Comparison of ENCODE assay signal across 25 cellular contexts in the genomic region with DNA sequence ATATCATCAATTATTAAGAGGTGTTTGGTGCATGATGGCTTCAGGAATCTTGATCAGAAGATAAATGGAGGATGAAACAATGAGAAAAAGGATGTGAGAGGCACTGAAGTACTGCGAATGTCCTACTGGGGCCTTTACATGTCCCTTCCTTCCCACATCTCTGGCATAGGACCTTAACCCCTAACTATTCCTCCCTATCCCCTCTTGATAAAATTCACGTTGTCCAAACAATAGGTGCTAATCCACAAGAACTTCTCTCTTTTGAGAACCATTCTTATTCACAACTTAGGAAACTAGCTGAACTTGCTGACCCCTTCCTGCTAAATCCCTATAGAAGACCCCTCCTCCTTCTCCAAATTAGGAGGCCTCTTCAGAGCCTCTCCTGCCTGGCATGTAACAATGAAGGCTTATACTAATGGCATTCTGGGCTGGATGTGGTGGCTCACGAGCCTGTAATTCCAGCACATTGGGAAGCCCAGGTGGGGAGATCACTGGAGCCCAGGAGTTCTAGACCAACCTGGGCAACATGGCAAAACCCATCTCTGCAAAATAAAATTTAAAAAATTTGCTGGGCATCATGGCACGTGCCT.
DNase-seq lines count a peak whose midpoint lies in the region; ATAC-seq, FAIRE-seq and TF ChIP-seq lines count a peak whose summit lies in the region.
"Had no signal": no experiment of that assay in that cellular context is flagged by ENCODE, and none has a peak within 500 bp of the region (broad histone marks: within the 10 kb centered on the region; RNA-seq: fewer than 3 reads in every experiment).

No MANE protein-coding gene starts in this region.

- H3K9me3 Mint-ChIP-seq in endodermal cell (no peaks in the 10 kb centered on the region), neural progenitor cell (peaks cover 2% of the 10 kb centered on the region)
- H3K9me3 Mint-ChIP-seq: CD4-positive, alpha-beta T cell; CD8-positive, alpha-beta memory T cell had no signal

- no peak overlapping the region for H3K4me3 ChIP-seq in NT2/D1 (ENCODE audit: insufficient read length, low read depth)
- H3K4me3 ChIP-seq in endodermal cell (ENCODE audit: low read length), result peak overlapping the region; percentile 26
- H3K4me3 ChIP-seq in neural progenitor cell, result no peak overlapping the region
- H3K4me3 ChIP-seq in PC-3 (ENCODE audit: low read length), result no peak overlapping the region
- H3K4me3 ChIP-seq: A549; BLaER1 treated with 17β-estradiol and CSF1 and Interleukin-3, amounts not matched to agents 10 nM and 100 nM had no signal

- H4K20me1 ChIP-seq in neural progenitor cell (ENCODE audit: low read depth), result no peaks in the 10 kb centered on the region
- no peaks in the 10 kb centered on the region for H4K20me1 ChIP-seq in PC-3 (ENCODE audit: low read length)
- H4K20me1 ChIP-seq: BLaER1 treated with 17β-estradiol and CSF1 and Interleukin-3, amounts not matched to agents 10 nM and 100 nM had no signal

- H3K4me1 Mint-ChIP-seq in endodermal cell (peaks cover 32% of the 10 kb centered on the region), neural progenitor cell (peaks cover 13% of the 10 kb centered on the region)
- H3K4me1 Mint-ChIP-seq: CD14-positive monocyte; CD8-positive, alpha-beta memory T cell had no signal

- H2AFZ ChIP-seq in neural progenitor cell (replicated peaks) (no peak overlapping the region), PC-3 (ENCODE audit: low read length) (no peak overlapping the region)

- peaks cover 25% of the 10 kb centered on the region for H3F3A ChIP-seq in neural progenitor cell (ENCODE audit: low read depth)
- no peaks in the 10 kb centered on the region for H3F3A ChIP-seq in PC-3 (ENCODE audit: low read length, unreplicated experiment)

- ATAC-seq in PC-3 (no peak), HG03159 (IDR thresholded peaks at IDR 0.05; ENCODE audit: unreplicated experiment) (no peak)
- ATAC-seq: A549, HCT116 had no signal

- H3K9ac ChIP-seq in NT2/D1 (ENCODE audit: insufficient read length, low read depth) (no peak overlapping the region), endodermal cell (ENCODE audit: extremely low read depth, low read length, poor library complexity, severe bottlenecking) (no peak overlapping the region), neural progenitor cell (no peak overlapping the region), PC-3 (ENCODE audit: low read length) (no peak overlapping the region)
- H3K9ac ChIP-seq: BLaER1 treated with 17β-estradiol and CSF1 and Interleukin-3, amounts not matched to agents 10 nM and 100 nM had no signal

- H3K4me2 ChIP-seq in neural progenitor cell, result no peak overlapping the region
- no peak overlapping the region for H3K4me2 ChIP-seq in PC-3 (ENCODE audit: low read length)
- H3K4me2 ChIP-seq: A549; BLaER1 treated with 17β-estradiol and CSF1 and Interleukin-3, amounts not matched to agents 10 nM and 100 nM had no signal

- intact Hi-C loops in PC-3 (cut with micrococcal nuclease), result no loop called here

- FAIRE-seq in frontal cortex (lab: Jason Lieb, UNC), result no peak
- FAIRE-seq: A549, D721Med, GM18507 had no signal

- DNase-seq in NT2/D1 (ENCODE audit: low read depth, low spot score) (peak; percentile 32), endodermal cell (peak; percentile 53), iPS-NIHi11 (ENCODE audit: low spot score) (peak; percentile 7), neural progenitor cell (ENCODE audit: low spot score) (peak; percentile 31), frontal cortex (ENCODE audit: low spot score in 2 of 2) (no peak), GM03348 (ENCODE audit: low spot score) (no peak), PC-3 (no peak)
- DNase-seq: 8988T; ACHN; AML-193; BE2C; CD4-positive, alpha-beta T cell; CD8-positive, alpha-beta memory T cell; DMS 273 treated with DMSO at 0.1 percent for 48 hours; DMS53; DMS79 treated with DMSO at 0.1 percent for 48 hours; GF-D8; H9 had no signal

- H3K36me3 Mint-ChIP-seq in endodermal cell (ENCODE audit: low read depth) (peaks cover 5% of the 10 kb centered on the region), neural progenitor cell (no peaks in the 10 kb centered on the region)
- H3K36me3 Mint-ChIP-seq: CD14-positive monocyte; CD8-positive, alpha-beta memory T cell had no signal

- CTCF ChIA-PET in PC-3 (lab: Charles Lee), result no interaction called here

- no peak overlapping the region for H3K27ac ChIP-seq in endodermal cell (ENCODE audit: low read depth, low read length)
- no peak overlapping the region for H3K27ac ChIP-seq in neural progenitor cell
- H3K27ac ChIP-seq in PC-3 (ENCODE audit: low read length), result no peak overlapping the region
- H3K27ac ChIP-seq: A549; BLaER1 treated with 17β-estradiol and CSF1 and Interleukin-3, amounts not matched to agents 10 nM and 100 nM had no signal

- TF ChIP-seq CTCF in endodermal cell (conservative IDR thresholded peaks at IDR 0.05) (no peak), neural progenitor cell (IDR thresholded peaks at IDR 0.05) (no peak), PC-3 (conservative IDR thresholded peaks at IDR 0.05; ENCODE audit: low read depth, low read length) (no peak)

- BruUV-seq in PC-3 (replicated peaks; lab: Mats Ljungman, UMichigan), result no TSS peak

- H3K4me3 Mint-ChIP-seq in endodermal cell, result no peak overlapping the region
- no peak overlapping the region for H3K4me3 Mint-ChIP-seq in neural progenitor cell
- H3K4me3 Mint-ChIP-seq: CD14-positive monocyte; CD4-positive, alpha-beta T cell; CD8-positive, alpha-beta memory T cell; H9 had no signal

- H3K27ac Mint-ChIP-seq in endodermal cell (peak overlapping the region; percentile 41), neural progenitor cell (no peak overlapping the region)
- H3K27ac Mint-ChIP-seq: CD14-positive monocyte; CD4-positive, alpha-beta T cell; CD8-positive, alpha-beta memory T cell; H9 had no signal

- H3K36me3 ChIP-seq in NT2/D1 (ENCODE audit: insufficient read depth, insufficient read length, low read length) (no peaks in the 10 kb centered on the region), endodermal cell (ENCODE audit: control insufficient read depth, insufficient read depth, low read length) (no peaks in the 10 kb centered on the region), neural progenitor cell (no peaks in the 10 kb centered on the region), PC-3 (ENCODE audit: low read depth, low read length) (no peaks in the 10 kb centered on the region)
- H3K36me3 ChIP-seq: BE2C; BLaER1 treated with 17β-estradiol and CSF1 and Interleukin-3, amounts not matched to agents 10 nM and 100 nM had no signal

- no peaks in the 10 kb centered on the region for H3K9me2 ChIP-seq in PC-3 (replicated peaks; ENCODE audit: low read length)

- H3K4me1 ChIP-seq in NT2/D1 (ENCODE audit: insufficient read depth, insufficient read length) (no peaks in the 10 kb centered on the region), endodermal cell (ENCODE audit: control insufficient read depth, insufficient read depth, low read length) (peaks cover 23% of the 10 kb centered on the region), neural progenitor cell (peaks cover 31% of the 10 kb centered on the region), PC-3 (ENCODE audit: insufficient read depth, low read length) (no peaks in the 10 kb centered on the region)
- H3K4me1 ChIP-seq: A549; BE2C; BLaER1 treated with 17β-estradiol and CSF1 and Interleukin-3, amounts not matched to agents 10 nM and 100 nM had no signal

- POLR2A ChIA-PET in PC-3 (lab: Charles Lee; ENCODE audit: unreplicated experiment), result no interaction called here

- H3K27me3 Mint-ChIP-seq in endodermal cell (ENCODE audit: insufficient read depth) (peaks cover 19% of the 10 kb centered on the region), neural progenitor cell (ENCODE audit: insufficient read depth, low read depth) (peaks cover 2% of the 10 kb centered on the region)
- H3K27me3 Mint-ChIP-seq: CD4-positive, alpha-beta T cell had no signal

- no peaks in the 10 kb centered on the region for H3K9me3 ChIP-seq in NT2/D1 (ENCODE audit: insufficient read depth, low read length)
- H3K9me3 ChIP-seq in endodermal cell (ENCODE audit: control insufficient read depth, low read length), result peaks cover 17% of the 10 kb centered on the region
- H3K9me3 ChIP-seq in neural progenitor cell (ENCODE audit: low read depth), result no peaks in the 10 kb centered on the region
- H3K9me3 ChIP-seq in PC-3 (ENCODE audit: low read length), result no peaks in the 10 kb centered on the region
- H3K9me3 ChIP-seq: A549; BE2C; BLaER1 treated with 17β-estradiol and CSF1 and Interleukin-3, amounts not matched to agents 10 nM and 100 nM had no signal

- 44 to 66% methylated on average over 3 to 4 of the region's 4 CpGs for WGBS in endodermal cell (ENCODE audit: insufficient coverage in 1 of 2, insufficient read length in 1 of 2), 2 experiments

- H3K27me3 ChIP-seq in NT2/D1 (ENCODE audit: insufficient read depth, insufficient read length) (peaks cover 4% of the 10 kb centered on the region), endodermal cell (ENCODE audit: control insufficient read depth, insufficient read depth, low read length, poor library complexity, severe bottlenecking) (no peaks in the 10 kb centered on the region), neural progenitor cell (peaks cover 3% of the 10 kb centered on the region), PC-3 (ENCODE audit: low read length) (no peaks in the 10 kb centered on the region)
- H3K27me3 ChIP-seq: BE2C; BLaER1 treated with 17β-estradiol and CSF1 and Interleukin-3, amounts not matched to agents 10 nM and 100 nM had no signal

- H3K79me2 ChIP-seq in neural progenitor cell (ENCODE audit: low read depth), result no peaks in the 10 kb centered on the region
- H3K79me2 ChIP-seq in PC-3 (ENCODE audit: low read length), result no peaks in the 10 kb centered on the region

Comparison
In these comparisons a context has a peak if more than half of its experiments do, and no peak if none do; other contexts are left out.
1. DNase-seq: peak in NT2/D1 (single experiment), endodermal cell (single experiment), iPS-NIHi11 (single experiment) and neural progenitor cell (single experiment); none in frontal cortex (0 of 2), GM03348 (single experiment) and PC-3 (single experiment).